7 cellular contexts compared by ENCODE assay signal in genomic region chr19:42331333-42331732, GRCh38. TPM values are rescaled to one million over a fixed set of nuclear protein-coding genes. Genes with fewer than 3 reads are reported as not detected.
"Had no signal": no experiment of that assay in that cellular context is flagged by ENCODE, and none has a peak within 500 bp of the region (broad histone marks: within the 10 kb centered on the region; RNA-seq: fewer than 3 reads in every experiment).

No MANE protein-coding gene starts in this region.

RNA-seq across cellular contexts. Expression of gene TMEM145, which starts 18.2 kb away (rescaled TPM):
- total RNA-seq: subcutaneous adipose tissue, thoracic aorta, transverse colon, urinary bladder, vagina had no signal

RNA-seq across cellular contexts. Expression of gene PRR19, which starts 29.4 kb away (rescaled TPM):
- total RNA-seq: stomach, thoracic aorta, urinary bladder, vagina had no signal

RNA-seq across cellular contexts. Expression of gene CNFN, which starts 58.8 kb away (rescaled TPM):
- total RNA-seq: temporal lobe, thoracic aorta, urinary bladder had no signal
